ENCODE assay signal across 30 cellular contexts in the genomic region with DNA sequence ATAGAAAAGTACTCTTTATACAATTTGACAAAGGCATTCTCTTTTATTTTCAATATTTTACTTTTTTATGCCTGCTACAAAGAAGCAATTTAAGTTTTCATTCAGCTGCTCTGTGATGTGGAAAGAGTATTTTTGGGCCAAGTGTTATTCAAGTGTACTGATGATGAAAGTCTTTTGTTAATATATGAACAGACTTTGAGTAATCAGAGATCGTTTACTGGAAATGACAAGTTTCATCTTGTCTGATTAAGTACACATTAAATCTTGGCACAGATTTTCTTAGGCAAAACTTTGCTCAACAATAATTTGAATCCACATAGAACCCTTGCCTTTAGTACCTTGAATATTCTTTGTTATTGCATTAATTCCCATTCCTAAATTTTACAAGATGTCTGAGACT. TPM values are rescaled to one million over a fixed set of nuclear protein-coding genes. Genes with fewer than 3 reads are reported as not detected.
A peak's percentile ranks its signal among the peaks of the same experiment; 100 is the strongest.
DNase-seq lines count a peak whose midpoint lies in the region; ATAC-seq and TF ChIP-seq lines count a peak whose summit lies in the region.
"Had no signal": no experiment of that assay in that cellular context is flagged by ENCODE, and none has a peak within 500 bp of the region (broad histone marks: within the 10 kb centered on the region; RNA-seq: fewer than 3 reads in every experiment).

No MANE protein-coding gene starts in this region.

- peaks cover 0 to 3% (median 0%) of the 10 kb centered on the region in 3 donors for H3K4me1 Mint-ChIP-seq in CD8-positive, alpha-beta memory T cell
- H3K4me1 Mint-ChIP-seq: activated CD4-positive, alpha-beta T cell treated with anti-CD3 and anti-CD28 coated beads, Interleukin-2, amount 10 ng/mL, durations not matched to agents 24 days and 14 days; naive thymus-derived CD8-positive, alpha-beta T cell had no signal

- CTCF ChIA-PET in CD8-positive, alpha-beta memory T cell (lab: Charles Lee) = no interaction called here

- ATAC-seq in lower lobe of right lung (peak in 1 of 2 donors; percentile 62), HG03108 (IDR thresholded peaks at IDR 0.05; ENCODE audit: unreplicated experiment) (no peak), HG02798 (IDR thresholded peaks at IDR 0.05; ENCODE audit: poor library complexity, unreplicated experiment) (no peak)
- ATAC-seq: heart right ventricle; left colon; naive thymus-derived CD8-positive, alpha-beta T cell; Panc1 had no signal

- peak; percentile 49 for DNase-seq in NCI-H1105 (lab: John Stamatoyannopoulos, UW)
- peak; percentile 13 for DNase-seq in NCI-H69 (lab: John Stamatoyannopoulos, UW)
- peak; percentile 66 for DNase-seq in fibroblast of gingiva (ENCODE audit: low read depth)
- no peak for DNase-seq in lower lobe of right lung
- DNase-seq in left ventricle myocardium inferior = no peak
- DNase-seq in CD8-positive, alpha-beta memory T cell = no peak
- DNase-seq: activated CD4-positive, alpha-beta T cell treated with anti-CD3 and anti-CD28 coated beads, Interleukin-2, amount 10 ng/mL, durations not matched to agents 24 days and 14 days; activated gamma-delta T cell; activated T-cell treated with anti-CD3 and anti-CD28 coated beads, Interleukin-2, amount 50 U/mL, for 24 hours; cerebellar nuclear complex; dorsolateral prefrontal cortex; EL; foreskin fibroblast; GM23248; heart right ventricle; left colon; midbrain; naive thymus-derived CD8-positive, alpha-beta T cell; NCI-H2029; nucleus accumbens; SIG-M5; SW 1271; T-helper 9 cell had no signal

- H3K27ac ChIP-seq in lower lobe of right lung (peak overlapping the region; percentile 0), left ventricle myocardium inferior (replicated peaks) (no peak overlapping the region)
- no peak overlapping the region for H3K27ac ChIP-seq in CD8-positive, alpha-beta memory T cell (ENCODE audit: low read depth, low read length)
- H3K27ac ChIP-seq: dorsolateral prefrontal cortex, GM23248, heart right ventricle had no signal

- H3K27me3 ChIP-seq in lower lobe of right lung (ENCODE audit: low read depth) (no peaks in the 10 kb centered on the region), left ventricle myocardium inferior (ENCODE audit: low read depth) (no peaks in the 10 kb centered on the region)
- no peaks in the 10 kb centered on the region for H3K27me3 ChIP-seq in CD8-positive, alpha-beta memory T cell (ENCODE audit: insufficient read depth, low read length, poor library complexity, severe bottlenecking)
- H3K27me3 ChIP-seq: dorsolateral prefrontal cortex, heart right ventricle had no signal

- no peak overlapping the region for H3K4me3 ChIP-seq in lower lobe of right lung
- no peak overlapping the region for H3K4me3 ChIP-seq in left ventricle myocardium inferior
- H3K4me3 ChIP-seq in CD8-positive, alpha-beta memory T cell (ENCODE audit: low read length) = no peak overlapping the region
- H3K4me3 ChIP-seq: dorsolateral prefrontal cortex, GM23248, heart right ventricle had no signal

- H3K9me3 Mint-ChIP-seq in CD8-positive, alpha-beta memory T cell = peaks cover 0 to 29% (median 2%) of the 10 kb centered on the region in 5 donors

- H3K4me1 ChIP-seq in lower lobe of right lung (no peaks in the 10 kb centered on the region), left ventricle myocardium inferior (no peaks in the 10 kb centered on the region)
- no peaks in the 10 kb centered on the region for H3K4me1 ChIP-seq in CD8-positive, alpha-beta memory T cell (ENCODE audit: insufficient read depth, low read length)
- H3K4me1 ChIP-seq: heart right ventricle had no signal

- H3K36me3 Mint-ChIP-seq in CD8-positive, alpha-beta memory T cell = peaks cover 5 to 55% (median 9%) of the 10 kb centered on the region in 3 donors

- H3K4me3 Mint-ChIP-seq in CD8-positive, alpha-beta memory T cell = no peak overlapping the region
- H3K4me3 Mint-ChIP-seq: activated CD4-positive, alpha-beta T cell treated with anti-CD3 and anti-CD28 coated beads, Interleukin-2, amount 10 ng/mL, durations not matched to agents 24 days and 14 days; activated T-cell treated with anti-CD3 and anti-CD28 coated beads, Interleukin-2, amount 50 U/mL, for 24 hours; naive thymus-derived CD8-positive, alpha-beta T cell; stimulated activated naive CD8-positive, alpha-beta T cell treated with anti-CD3 and anti-CD28 coated beads, Interleukin-15, Interleukin-2, amounts not matched to agents 100 ng/mL and 50 ng/mL, for 24 hours had no signal

- no peak overlapping the region for H3K27ac Mint-ChIP-seq in CD8-positive, alpha-beta memory T cell
- H3K27ac Mint-ChIP-seq: activated CD4-positive, alpha-beta T cell treated with anti-CD3 and anti-CD28 coated beads, Interleukin-2, amount 10 ng/mL, durations not matched to agents 24 days and 14 days; activated T-cell treated with anti-CD3 and anti-CD28 coated beads, Interleukin-2, amount 50 U/mL, for 24 hours; naive thymus-derived CD8-positive, alpha-beta T cell; stimulated activated naive CD8-positive, alpha-beta T cell treated with anti-CD3 and anti-CD28 coated beads, Interleukin-15, Interleukin-2, amounts not matched to agents 100 ng/mL and 50 ng/mL, for 24 hours had no signal

- H3K36me3 ChIP-seq in lower lobe of right lung = no peaks in the 10 kb centered on the region
- no peaks in the 10 kb centered on the region for H3K36me3 ChIP-seq in left ventricle myocardium inferior
- H3K36me3 ChIP-seq in CD8-positive, alpha-beta memory T cell (ENCODE audit: insufficient read depth, low read length) = no peaks in the 10 kb centered on the region
- H3K36me3 ChIP-seq: heart right ventricle had no signal

- POLR2A ChIA-PET in CD8-positive, alpha-beta memory T cell (lab: Charles Lee) = no interaction called here

- intact Hi-C loops in lower lobe of right lung (cut with DNase I) = no loop called here
- intact Hi-C loops in left ventricle myocardium inferior (cut with micrococcal nuclease) = no loop called here

- no peak for TF ChIP-seq CTCF in lower lobe of right lung (IDR thresholded peaks at IDR 0.05)
- no peak for TF ChIP-seq CTCF in left ventricle myocardium inferior (IDR thresholded peaks at IDR 0.05; ENCODE audit: borderline replicate concordance)

- H3K9me3 ChIP-seq in lower lobe of right lung (no peaks in the 10 kb centered on the region), left ventricle myocardium inferior (replicated peaks) (no peaks in the 10 kb centered on the region)
- no peaks in the 10 kb centered on the region for H3K9me3 ChIP-seq in CD8-positive, alpha-beta memory T cell (ENCODE audit: low read length)
- H3K9me3 ChIP-seq: heart right ventricle had no signal

- H3K27me3 Mint-ChIP-seq in CD8-positive, alpha-beta memory T cell = peaks cover 0 to 6% of the 10 kb centered on the region in 2 donors
- H3K27me3 Mint-ChIP-seq: activated CD4-positive, alpha-beta T cell treated with anti-CD3 and anti-CD28 coated beads, Interleukin-2, amount 10 ng/mL, durations not matched to agents 24 days and 14 days; stimulated activated naive CD8-positive, alpha-beta T cell treated with anti-CD3 and anti-CD28 coated beads, Interleukin-15, Interleukin-2, amounts not matched to agents 100 ng/mL and 50 ng/mL, for 24 hours had no signal

RNA-seq across cellular contexts. Expression of gene PZP, which starts 13.3 kb away (rescaled TPM):
- total RNA-seq in lower lobe of right lung = 2.7 TPM
- 0.36 TPM for total RNA-seq in left ventricle myocardium inferior
- not detected for total RNA-seq in CD8-positive, alpha-beta memory T cell
- 0.28 TPM for polyA plus RNA-seq in CD8-positive, alpha-beta memory T cell
- total RNA-seq: activated CD4-positive, alpha-beta T cell treated with anti-CD3 and anti-CD28 coated beads, Interleukin-2, amount 10 ng/mL, durations not matched to agents 24 days and 14 days; activated CD8-positive, alpha-beta memory T cell treated with anti-CD3 and anti-CD28 coated beads for 36 hours; GM23248; M059J; naive thymus-derived CD8-positive, alpha-beta T cell; NCI-H460 had no signal
- polyA plus RNA-seq: GM23248 had no signal

Comparison
In these comparisons a context has a peak if more than half of its experiments do, and no peak if none do; other contexts are left out.
1. DNase-seq: peak in NCI-H1105 (single experiment), NCI-H69 (single experiment) and fibroblast of gingiva (single experiment); none in lower lobe of right lung (single experiment), left ventricle myocardium inferior (single experiment) and CD8-positive, alpha-beta memory T cell (0 of 5).